Comparison of ENCODE assay signal across 8 cellular contexts in genomic region chr19:48962029-48962848, GRCh38. TPM values are rescaled to one million over a fixed set of nuclear protein-coding genes. Genes with fewer than 3 reads are reported as not detected.
DNase-seq lines count a peak whose midpoint lies in the region; ATAC-seq and TF ChIP-seq lines count a peak whose summit lies in the region.

No MANE protein-coding gene starts in this region.

- ATAC-seq in HCT116 (peak; percentile 45), left ventricle myocardium superior (no peak), HG03139 (IDR thresholded peaks at IDR 0.05; ENCODE audit: unreplicated experiment) (no peak)

- H3K4me1 ChIP-seq in HCT116 (ENCODE audit: control insufficient read depth in 1 of 2, insufficient read depth in 2 of 2, low read length in 2 of 2): peaks cover 35 to 59% of the 10 kb centered on the region in 2 experiments
- H3K4me1 ChIP-seq in OCI-LY1 (ENCODE audit: insufficient read depth, low read length, severe bottlenecking): peaks cover 43% of the 10 kb centered on the region
- peaks cover 33 to 40% (median 38%) of the 10 kb centered on the region in 3 donors for H3K4me1 ChIP-seq in skeletal muscle tissue (ENCODE audit: control insufficient read depth in 3 of 3, insufficient read depth in 3 of 3, low read length in 3 of 3)

- H3K9me3 ChIP-seq in HCT116 (ENCODE audit: control insufficient read depth in 1 of 2, insufficient read depth in 1 of 2, low read depth in 1 of 2, low read length in 2 of 2) (no peaks in the 10 kb centered on the region), OCI-LY1 (ENCODE audit: low read length) (no peaks in the 10 kb centered on the region), skeletal muscle tissue (ENCODE audit: control insufficient read depth in 3 of 3, low read length in 3 of 3) (no peaks in the 10 kb centered on the region)

- H3K79me2 ChIP-seq in HCT116 (ENCODE audit: insufficient read depth, low read length): peaks cover 16% of the 10 kb centered on the region
- H3K79me2 ChIP-seq in OCI-LY1 (ENCODE audit: insufficient read depth, low read length): 0 out of 2 replicates have a peak, but pooled peaks cover 4% of the 10 kb centered on the region

- no peak for TF ChIP-seq RAD21 in HCT116 (IDR thresholded peaks at IDR 0.05; ENCODE audit: low read depth)

- peak overlapping the region; percentile 23 for H3K4me3 Mint-ChIP-seq in activated naive CD4-positive, alpha-beta T cell treated with anti-CD3 and anti-CD28 coated beads, Interleukin-2, amount 10 ng/mL, durations not matched to agents 7 days and 5 days

- DNase-seq in ELR (ENCODE audit: low read depth) (peak; percentile 80), HCT116 (ENCODE audit: low read depth, low spot score) (no peak), left ventricle myocardium superior (peak; percentile 63), NCI-H2227 (lab: John Stamatoyannopoulos, UW; ENCODE audit: unreplicated experiment) (no peak)
- peak; percentile 59 for DNase-seq in activated naive CD4-positive, alpha-beta T cell treated with anti-CD3 and anti-CD28 coated beads, Interleukin-2, amount 10 ng/mL, durations not matched to agents 7 days and 5 days

- H3K4me1 Mint-ChIP-seq in activated naive CD4-positive, alpha-beta T cell treated with anti-CD3 and anti-CD28 coated beads, Interleukin-2, amount 10 ng/mL, durations not matched to agents 7 days and 5 days: peaks cover 86% of the 10 kb centered on the region

- H3K4me2 ChIP-seq in HCT116 (ENCODE audit: low read length) (peak overlapping the region; percentile 83), OCI-LY1 (ENCODE audit: low read length) (peak overlapping the region; percentile 94)

- H3K27ac ChIP-seq in HCT116 (ENCODE audit: low read depth, low read length): peak overlapping the region; percentile 98
- peak overlapping the region; percentile 87 for H3K27ac ChIP-seq in OCI-LY1 (ENCODE audit: low read depth, low read length, poor library complexity, severe bottlenecking)
- peak overlapping the region; percentile 91 for H3K27ac ChIP-seq in skeletal muscle tissue (ENCODE audit: low read depth, low read length)

- TF ChIP-seq POLR2A in HCT116 (IDR thresholded peaks at IDR 0.05; ENCODE audit: borderline replicate concordance, extremely low read depth, insufficient read depth, insufficient read length): peak; percentile 41

- POLR2A ChIA-PET in HCT116 (lab: Charles Lee): interaction anchor here (0.5 to 1.5 kb wide), 8 partner anchors 8 to 90 kb away, joined by 3 to 12 read pairs (median 4); partner anchors contain the start of genes DHDH, GYS1, NUCB1 and PPP1R15A

- RAD21 ChIA-PET in HCT116 (lab: Charles Lee; ENCODE audit: low non-redundant PET in 1 of 2, low total read pairs in 2 of 2, uncharacterized antibody in 2 of 2, unreplicated experiment in 2 of 2): interaction anchor here in 1 of 2 experiments (1.0 kb wide), 1 partner anchor 119 kb away, joined by 3 read pairs; no protein-coding TSS in a partner anchor

- peak overlapping the region; percentile 99 for H3K27ac Mint-ChIP-seq in activated naive CD4-positive, alpha-beta T cell treated with anti-CD3 and anti-CD28 coated beads, Interleukin-2, amount 10 ng/mL, durations not matched to agents 7 days and 5 days

- no peaks in the 10 kb centered on the region for H3K27me3 ChIP-seq in HCT116 (ENCODE audit: insufficient read depth, low read length)
- no peaks in the 10 kb centered on the region for H3K27me3 ChIP-seq in OCI-LY1 (ENCODE audit: insufficient read depth, low read length)
- H3K27me3 ChIP-seq in skeletal muscle tissue (ENCODE audit: control insufficient read depth in 3 of 3, insufficient read depth in 3 of 3, low read length in 3 of 3): no peaks in the 10 kb centered on the region

- no peaks in the 10 kb centered on the region for H3K9me3 Mint-ChIP-seq in activated naive CD4-positive, alpha-beta T cell treated with anti-CD3 and anti-CD28 coated beads, Interleukin-2, amount 10 ng/mL, durations not matched to agents 7 days and 5 days

- peak overlapping the region; percentile 78 for H3K9ac ChIP-seq in HCT116 (ENCODE audit: low read length)
- H3K9ac ChIP-seq in OCI-LY1 (ENCODE audit: low read length): peak overlapping the region; percentile 85
- peak overlapping the region in 1 of 3 donors; percentile 45 for H3K9ac ChIP-seq in skeletal muscle tissue (ENCODE audit: low read depth in 1 of 3, low read length in 3 of 3)

- no peaks in the 10 kb centered on the region for H3K27me3 Mint-ChIP-seq in activated naive CD4-positive, alpha-beta T cell treated with anti-CD3 and anti-CD28 coated beads, Interleukin-2, amount 10 ng/mL, durations not matched to agents 7 days and 5 days

- H3F3A ChIP-seq in OCI-LY1 (ENCODE audit: insufficient read depth, low read length): peaks cover 5% of the 10 kb centered on the region; the same call in 1 of the 2 replicates

- H2AFZ ChIP-seq in HCT116 (ENCODE audit: low read depth, low read length, poor library complexity, severe bottlenecking) (no peak overlapping the region), OCI-LY1 (ENCODE audit: low read length) (no peak overlapping the region)

- intact Hi-C loops in HCT116 (cut with micrococcal nuclease): no loop called here
- intact Hi-C loops in left ventricle myocardium superior (cut with micrococcal nuclease): no loop called here

- no peaks in the 10 kb centered on the region for H3K9me2 ChIP-seq in HCT116 (ENCODE audit: insufficient read depth)
- no peaks in the 10 kb centered on the region for H3K9me2 ChIP-seq in OCI-LY1 (ENCODE audit: low read depth, low read length)

- TSS peak; percentile 70 for BruUV-seq in HCT116 (replicated peaks; lab: Mats Ljungman, UMichigan)

- H3K36me3 ChIP-seq in HCT116 (ENCODE audit: control insufficient read depth in 1 of 2, insufficient read depth in 2 of 2, low read length in 2 of 2) (peaks cover 0 to 18% of the 10 kb centered on the region in 2 experiments; a peak in 1 of 4 replicates), OCI-LY1 (ENCODE audit: insufficient read depth, low read length) (peaks cover 26% of the 10 kb centered on the region), skeletal muscle tissue (ENCODE audit: control insufficient read depth in 3 of 3, insufficient read depth in 3 of 3, low read length in 3 of 3) (peaks cover 11 to 15% (median 12%) of the 10 kb centered on the region in 3 donors)

- TF ChIP-seq CTCF in HCT116 (IDR thresholded peaks at IDR 0.05 in 2 of 3, conservative IDR thresholded peaks at IDR 0.05 in 1 of 3; ENCODE audit: borderline replicate concordance in 1 of 3, insufficient read depth in 1 of 3, low read depth in 2 of 3, low read length in 2 of 3) (no peak), OCI-LY1 (IDR thresholded peaks at IDR 0.05; ENCODE audit: low read length) (no peak)

- H3K36me3 Mint-ChIP-seq in activated naive CD4-positive, alpha-beta T cell treated with anti-CD3 and anti-CD28 coated beads, Interleukin-2, amount 10 ng/mL, durations not matched to agents 7 days and 5 days: peaks cover 50% of the 10 kb centered on the region

- H3K4me3 ChIP-seq in HCT116 (replicated peaks in 1 of 2; ENCODE audit: low read depth in 1 of 2, low read length in 2 of 2) (peak overlapping the region; percentile 22 to 43), OCI-LY1 (ENCODE audit: low read depth, low read length, poor library complexity, severe bottlenecking) (peak overlapping the region; percentile 35), skeletal muscle tissue (ENCODE audit: low read length in 3 of 3) (no peak overlapping the region)

- CTCF ChIA-PET in HCT116 (lab: Charles Lee): interaction anchor here (0.9 to 1.3 kb wide), 3 partner anchors 8 to 174 kb away, joined by 3 to 8 read pairs (median 3); partner anchors contain the start of gene RUVBL2
- CTCF ChIA-PET in activated naive CD4-positive, alpha-beta T cell treated with anti-CD3 and anti-CD28 coated beads, Interleukin-2, amount 10 ng/mL, durations not matched to agents 7 days and 5 days (lab: Charles Lee): interaction anchor here (0.8 kb wide), 2 partner anchors 8 to 31 kb away, joined by 3 to 4 read pairs; partner anchors contain the start of gene RUVBL2

- H4K20me1 ChIP-seq in HCT116 (ENCODE audit: insufficient read depth) (peaks cover 9% of the 10 kb centered on the region; the same call in 1 of the 2 replicates), OCI-LY1 (ENCODE audit: insufficient read depth, low read length) (no peaks in the 10 kb centered on the region)

TF ChIP-seq in HCT116, 20 proteins besides CTCF, POLR2A, EP300 and RAD21:
- no peak for TF ChIP-seq EZH2 (IDR thresholded peaks at IDR 0.05)
- TF ChIP-seq ZFX (IDR thresholded peaks at IDR 0.05): peak; percentile 45; the same call in 1 of the 2 replicates
- TF ChIP-seq FOSL1 (IDR thresholded peaks at IDR 0.05; ENCODE audit: low read depth): no peak
- TF ChIP-seq POLR2AphosphoS5 (IDR thresholded peaks at IDR 0.05; ENCODE audit: low read depth, low read length): peak; percentile 96
- no peak for TF ChIP-seq CEBPB (IDR thresholded peaks at IDR 0.05; ENCODE audit: low read depth)
- peak; percentile 26; the same call in 1 of the 2 replicates for TF ChIP-seq SP1 (IDR thresholded peaks at IDR 0.05; ENCODE audit: low read depth)
- no peak for TF ChIP-seq MAX (IDR thresholded peaks at IDR 0.05)
- no peak for TF ChIP-seq CBX3 (IDR thresholded peaks at IDR 0.05; ENCODE audit: low read depth)

RNA-seq across cellular contexts. Expression of gene FTL, which starts 2.9 kb away (rescaled TPM):
- 1,885 TPM for total RNA-seq in HCT116 (2021; ENCODE audit: unreplicated experiment)
- polyA plus RNA-seq in HCT116 (2012): 2,308 and 2,337 TPM in 2 replicates
- total RNA-seq in left ventricle myocardium superior: 684 TPM
- 470 TPM for total RNA-seq in skeletal muscle tissue

RNA-seq across cellular contexts. Expression of gene BAX, which starts 7.6 kb away (rescaled TPM):
- 96.4 TPM for total RNA-seq in HCT116 (2021; ENCODE audit: unreplicated experiment)
- polyA plus RNA-seq in HCT116 (2012): 65.4 and 68.6 TPM in 2 replicates
- total RNA-seq in left ventricle myocardium superior: 22.0 TPM
- total RNA-seq in skeletal muscle tissue: 20.4 TPM

RNA-seq across cellular contexts. Expression of gene DHDH, which starts 28.7 kb away (rescaled TPM):
- 8.6 TPM for total RNA-seq in HCT116 (2021; ENCODE audit: unreplicated experiment)
- 20.0 and 20.6 TPM in 2 replicates for polyA plus RNA-seq in HCT116 (2012)
- not detected for total RNA-seq in left ventricle myocardium superior
- not detected for total RNA-seq in skeletal muscle tissue

RNA-seq across cellular contexts. Expression of gene GYS1, which starts 30.9 kb away (rescaled TPM):
- total RNA-seq in HCT116 (2021; ENCODE audit: unreplicated experiment) (50.7 TPM), left ventricle myocardium superior (103 TPM), skeletal muscle tissue (42.8 TPM)
- 43.9 and 57.3 TPM in 2 replicates for polyA plus RNA-seq in HCT116 (2012)

RNA-seq across cellular contexts. Expression of gene RUVBL2, which starts 31.4 kb away (rescaled TPM):
- total RNA-seq in HCT116 (2021; ENCODE audit: unreplicated experiment) (270 TPM), left ventricle myocardium superior (44.4 TPM), skeletal muscle tissue (101 TPM)
- 410 and 435 TPM in 2 replicates for polyA plus RNA-seq in HCT116 (2012)

Comparison
In these comparisons a context has a peak if more than half of its experiments do, and no peak if none do; other contexts are left out.
1. DNase-seq: peak in ELR (single experiment), activated naive CD4-positive, alpha-beta T cell treated with anti-CD3 and anti-CD28 coated beads, Interleukin-2, amount 10 ng/mL, durations not matched to agents 7 days and 5 days (single experiment) and left ventricle myocardium superior (single experiment); none in HCT116 (single experiment) and NCI-H2227 (single experiment).
2. H3K4me3 ChIP-seq: peak in HCT116 (2 of 2) and OCI-LY1 (single experiment); none in skeletal muscle tissue (0 of 3).
3. Peak in every context shown above with its lines, with median percentiles within 50 percentile points of each other: H3K27ac ChIP-seq.